In the genomic region with DNA sequence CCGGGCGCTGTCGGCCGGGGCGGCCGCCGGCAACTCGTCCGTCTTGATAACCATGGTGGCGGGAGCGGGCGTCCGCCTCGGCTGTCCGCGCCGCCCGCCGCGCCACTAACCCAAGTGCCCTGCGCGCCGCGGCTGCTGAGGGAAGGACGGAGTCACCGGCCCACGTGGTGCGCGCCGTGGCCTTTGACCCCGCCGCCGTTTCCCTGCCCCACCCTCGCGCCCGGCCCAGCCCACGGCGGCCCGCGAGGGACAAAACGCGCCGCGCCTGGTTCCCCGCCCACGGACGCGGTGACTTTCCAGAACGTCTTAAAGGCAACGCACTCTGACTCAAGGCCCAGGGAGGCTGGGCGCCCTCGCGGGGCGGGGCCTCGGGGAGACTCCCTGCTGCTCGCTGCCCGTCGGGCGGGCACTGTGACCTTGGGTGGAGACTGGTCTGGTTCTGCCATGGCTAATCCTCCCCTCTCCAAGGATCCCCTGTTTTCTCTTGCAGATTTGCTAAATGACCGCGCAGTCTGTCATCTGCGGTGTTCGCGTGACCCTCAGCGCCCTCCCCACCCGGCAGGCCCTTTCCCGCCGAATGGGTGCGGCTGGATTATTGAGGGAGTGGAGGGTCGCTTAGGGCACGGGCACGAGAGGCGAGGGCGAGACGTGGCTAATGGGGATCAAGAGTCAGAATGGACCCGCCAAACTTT, we compare ENCODE assay signal across 8 cellular contexts. TPM values are rescaled to one million over a fixed set of nuclear protein-coding genes. Genes with fewer than 3 reads are reported as not detected.
DNase-seq lines count a peak whose midpoint lies in the region; ATAC-seq and TF ChIP-seq lines count a peak whose summit lies in the region.

A gene with protein sequence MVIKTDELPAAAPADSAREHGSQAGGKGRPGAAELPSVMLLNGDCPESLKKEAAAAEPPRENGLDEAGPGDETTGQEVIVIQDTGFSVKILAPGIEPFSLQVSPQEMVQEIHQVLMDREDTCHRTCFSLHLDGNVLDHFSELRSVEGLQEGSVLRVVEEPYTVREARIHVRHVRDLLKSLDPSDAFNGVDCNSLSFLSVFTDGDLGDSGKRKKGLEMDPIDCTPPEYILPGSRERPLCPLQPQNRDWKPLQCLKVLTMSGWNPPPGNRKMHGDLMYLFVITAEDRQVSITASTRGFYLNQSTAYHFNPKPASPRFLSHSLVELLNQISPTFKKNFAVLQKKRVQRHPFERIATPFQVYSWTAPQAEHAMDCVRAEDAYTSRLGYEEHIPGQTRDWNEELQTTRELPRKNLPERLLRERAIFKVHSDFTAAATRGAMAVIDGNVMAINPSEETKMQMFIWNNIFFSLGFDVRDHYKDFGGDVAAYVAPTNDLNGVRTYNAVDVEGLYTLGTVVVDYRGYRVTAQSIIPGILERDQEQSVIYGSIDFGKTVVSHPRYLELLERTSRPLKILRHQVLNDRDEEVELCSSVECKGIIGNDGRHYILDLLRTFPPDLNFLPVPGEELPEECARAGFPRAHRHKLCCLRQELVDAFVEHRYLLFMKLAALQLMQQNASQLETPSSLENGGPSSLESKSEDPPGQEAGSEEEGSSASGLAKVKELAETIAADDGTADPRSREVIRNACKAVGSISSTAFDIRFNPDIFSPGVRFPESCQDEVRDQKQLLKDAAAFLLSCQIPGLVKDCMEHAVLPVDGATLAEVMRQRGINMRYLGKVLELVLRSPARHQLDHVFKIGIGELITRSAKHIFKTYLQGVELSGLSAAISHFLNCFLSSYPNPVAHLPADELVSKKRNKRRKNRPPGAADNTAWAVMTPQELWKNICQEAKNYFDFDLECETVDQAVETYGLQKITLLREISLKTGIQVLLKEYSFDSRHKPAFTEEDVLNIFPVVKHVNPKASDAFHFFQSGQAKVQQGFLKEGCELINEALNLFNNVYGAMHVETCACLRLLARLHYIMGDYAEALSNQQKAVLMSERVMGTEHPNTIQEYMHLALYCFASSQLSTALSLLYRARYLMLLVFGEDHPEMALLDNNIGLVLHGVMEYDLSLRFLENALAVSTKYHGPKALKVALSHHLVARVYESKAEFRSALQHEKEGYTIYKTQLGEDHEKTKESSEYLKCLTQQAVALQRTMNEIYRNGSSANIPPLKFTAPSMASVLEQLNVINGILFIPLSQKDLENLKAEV (N-terminal part only) (minus strand): TSS at position 157 of the 692 bp plus-strand sequence. CDS start 103 bp downstream, at position 54.

- H3K4me3 ChIP-seq in BLaER1 treated with 17β-estradiol and CSF1 and Interleukin-3, amounts not matched to agents 10 nM and 100 nM, result peak within 1 kb of the TSS; percentile 75 to 100 (median 94)
- H3K4me3 ChIP-seq in left lung, result peak within 1 kb of the TSS; percentile 74 to 82

- H4K20me1 ChIP-seq in BLaER1 treated with 17β-estradiol and CSF1 and Interleukin-3, amounts not matched to agents 10 nM and 100 nM, result peaks cover 20 to 47% (median 44%) of the 10 kb centered on the region in 11 experiments; a peak in 21 of 22 replicates

- TF ChIP-seq CTCF in left lung (IDR thresholded peaks at IDR 0.05), result peak in 1 of 2 donors; percentile 11

- H3K4me2 ChIP-seq in BLaER1 treated with 17β-estradiol and CSF1 and Interleukin-3, amounts not matched to agents 10 nM and 100 nM, result peak within 1 kb of the TSS; percentile 88 to 98 (median 97)

- peak within 1 kb of the TSS; percentile 71 to 94 (median 92) for H3K27ac ChIP-seq in BLaER1 treated with 17β-estradiol and CSF1 and Interleukin-3, amounts not matched to agents 10 nM and 100 nM
- H3K27ac ChIP-seq in left lung, result peak within 1 kb of the TSS; percentile 57 to 86

- intact Hi-C loops in left lung (cut with DNase I), result no loop called here

- peaks cover 0 to 17% (median 13%) of the 10 kb centered on the region in 11 experiments; a peak in 16 of 22 replicates for H3K36me3 ChIP-seq in BLaER1 treated with 17β-estradiol and CSF1 and Interleukin-3, amounts not matched to agents 10 nM and 100 nM
- H3K36me3 ChIP-seq in left lung, result no peaks in the 10 kb centered on the region

- no peaks in the 10 kb centered on the region for H3K9me3 ChIP-seq in BLaER1 treated with 17β-estradiol and CSF1 and Interleukin-3, amounts not matched to agents 10 nM and 100 nM (replicated peaks in 1 of 11)
- no peaks in the 10 kb centered on the region for H3K9me3 ChIP-seq in left lung

- peak within 1 kb of the TSS; percentile 87 to 97 (median 93) for H3K9ac ChIP-seq in BLaER1 treated with 17β-estradiol and CSF1 and Interleukin-3, amounts not matched to agents 10 nM and 100 nM

- H3K4me1 ChIP-seq in BLaER1 treated with 17β-estradiol and CSF1 and Interleukin-3, amounts not matched to agents 10 nM and 100 nM, result peaks cover 56 to 68% (median 62%) of the 10 kb centered on the region in 10 experiments
- peaks cover 38 to 59% of the 10 kb centered on the region in 2 donors for H3K4me1 ChIP-seq in left lung

- DNase-seq in GM19240 (ENCODE audit: insufficient read length, low spot score) (peak; percentile 98), NCI-H748 (lab: John Stamatoyannopoulos, UW; ENCODE audit: unreplicated experiment) (peak; percentile 96), dedifferentiated amniotic fluid mesenchymal stem cell (ENCODE audit: extremely low spot score) (peak; percentile 94), left lung (peak; percentile 96 to 99)
- peak; percentile 94 for DNase-seq in activated CD4-positive, alpha-beta T cell treated with anti-CD3 and anti-CD28 coated beads, Interleukin-2, amount 50 U/mL, for 1 hour
- peak; percentile 97 for DNase-seq in stimulated activated CD4-positive, alpha-beta T cell treated with anti-CD3 and anti-CD28 coated beads, Interleukin-2, amount 100 ng/mL, for 4 hours (ENCODE audit: low read depth)

- no peaks in the 10 kb centered on the region for H3K27me3 ChIP-seq in BLaER1 treated with 17β-estradiol and CSF1 and Interleukin-3, amounts not matched to agents 10 nM and 100 nM
- H3K27me3 ChIP-seq in left lung, result no peaks in the 10 kb centered on the region

- ATAC-seq in HG03457 (IDR thresholded peaks at IDR 0.05; ENCODE audit: unreplicated experiment) (peak; percentile 56), left lung (peak; percentile 90)

RNA-seq across cellular contexts. Expression of the gene that starts here (rescaled TPM):
- total RNA-seq in left lung, result 10 to 100 TPM; 45.3 to 71.8 TPM

Comparison
In these comparisons a context has a peak if more than half of its experiments do, and no peak if none do; other contexts are left out.
1. Peak in every context shown above with its lines: DNase-seq, ATAC-seq, H3K4me3 ChIP-seq and H3K27ac ChIP-seq.